9 cellular contexts compared by ENCODE assay signal in genomic region chr4:153538408-153539057, GRCh38.
DNase-seq lines count a peak whose midpoint lies in the region; ATAC-seq and TF ChIP-seq lines count a peak whose summit lies in the region.
"Had no signal": no experiment of that assay in that cellular context is flagged by ENCODE, and none has a peak within 500 bp of the region (broad histone marks: within the 10 kb centered on the region; RNA-seq: fewer than 3 reads in every experiment).

No MANE protein-coding gene starts in this region.

- DNase-seq in NCI-H446 treated with DMSO at 0.1 percent for 48 hours (lab: John Stamatoyannopoulos, UW) (peak; percentile 36), epidermal melanocyte (ENCODE audit: insufficient read length, low spot score) (peak; percentile 59), tibial nerve (ENCODE audit: low spot score in 2 of 2) (no peak)
- no peak for DNase-seq in activated CD4-positive, alpha-beta memory T cell treated with anti-CD3 and anti-CD28 coated beads, Interleukin-2, amount 10 ng/mL, durations not matched to agents 7 days and 5 days
- DNase-seq in activated naive CD4-positive, alpha-beta T cell treated with anti-CD3 and anti-CD28 coated beads for 36 hours = no peak
- DNase-seq: activated CD4-positive, alpha-beta T cell treated with anti-CD3 and anti-CD28 coated beads, Interleukin-2, amount 50 U/mL, for 48 hours; NCI-H526 had no signal

- H3K36me3 Mint-ChIP-seq in activated CD4-positive, alpha-beta memory T cell treated with anti-CD3 and anti-CD28 coated beads, Interleukin-2, amount 10 ng/mL, durations not matched to agents 7 days and 5 days (ENCODE audit: low read depth) = peaks cover 21% of the 10 kb centered on the region
- peaks cover 15% of the 10 kb centered on the region for H3K36me3 Mint-ChIP-seq in activated naive CD4-positive, alpha-beta T cell treated with anti-CD3 and anti-CD28 coated beads for 36 hours (ENCODE audit: low read depth)

- H3K4me3 Mint-ChIP-seq in activated CD4-positive, alpha-beta memory T cell treated with anti-CD3 and anti-CD28 coated beads, Interleukin-2, amount 10 ng/mL, durations not matched to agents 7 days and 5 days = no peak overlapping the region
- H3K4me3 Mint-ChIP-seq in activated naive CD4-positive, alpha-beta T cell treated with anti-CD3 and anti-CD28 coated beads for 36 hours = no peak overlapping the region

- H3K27me3 ChIP-seq in muscle layer of duodenum (ENCODE audit: low read depth, low read length) (no peaks in the 10 kb centered on the region), tibial nerve (no peaks in the 10 kb centered on the region)

- no peaks in the 10 kb centered on the region for H3K9me3 Mint-ChIP-seq in activated CD4-positive, alpha-beta memory T cell treated with anti-CD3 and anti-CD28 coated beads, Interleukin-2, amount 10 ng/mL, durations not matched to agents 7 days and 5 days
- H3K9me3 Mint-ChIP-seq in activated naive CD4-positive, alpha-beta T cell treated with anti-CD3 and anti-CD28 coated beads for 36 hours = no peaks in the 10 kb centered on the region

- POLR2A ChIA-PET in activated CD4-positive, alpha-beta memory T cell treated with anti-CD3 and anti-CD28 coated beads, Interleukin-2, amount 10 ng/mL, durations not matched to agents 7 days and 5 days (lab: Charles Lee) = no interaction called here

- intact Hi-C loops in activated naive CD4-positive, alpha-beta T cell treated with anti-CD3 and anti-CD28 coated beads for 36 hours (cut with micrococcal nuclease) = no loop called here

- no peaks in the 10 kb centered on the region for H3K36me3 ChIP-seq in muscle layer of duodenum (ENCODE audit: control insufficient read depth in 1 of 2, insufficient read depth in 2 of 2, low read length in 2 of 2)
- no peaks in the 10 kb centered on the region for H3K36me3 ChIP-seq in tibial nerve

- H3K27me3 Mint-ChIP-seq in activated CD4-positive, alpha-beta memory T cell treated with anti-CD3 and anti-CD28 coated beads, Interleukin-2, amount 10 ng/mL, durations not matched to agents 7 days and 5 days = no peaks in the 10 kb centered on the region
- no peaks in the 10 kb centered on the region for H3K27me3 Mint-ChIP-seq in activated naive CD4-positive, alpha-beta T cell treated with anti-CD3 and anti-CD28 coated beads for 36 hours (ENCODE audit: low read depth)

- H3K27ac Mint-ChIP-seq in activated CD4-positive, alpha-beta memory T cell treated with anti-CD3 and anti-CD28 coated beads, Interleukin-2, amount 10 ng/mL, durations not matched to agents 7 days and 5 days = no peak overlapping the region
- H3K27ac Mint-ChIP-seq in activated naive CD4-positive, alpha-beta T cell treated with anti-CD3 and anti-CD28 coated beads for 36 hours = no peak overlapping the region

- TF ChIP-seq POLR2A in tibial nerve (IDR thresholded peaks at IDR 0.05) = no peak

- no peak for TF ChIP-seq EP300 in tibial nerve (IDR thresholded peaks at IDR 0.05)

- ATAC-seq in HG03571 (IDR thresholded peaks at IDR 0.05; ENCODE audit: unreplicated experiment) = no peak

- H3K4me1 ChIP-seq in muscle layer of duodenum (ENCODE audit: control insufficient read depth in 1 of 2, insufficient read depth in 2 of 2, low read length in 2 of 2) (peaks cover 0 to 16% of the 10 kb centered on the region in 2 donors), tibial nerve (peaks cover 0 to 49% (median 7%) of the 10 kb centered on the region in 4 donors)

- no peaks in the 10 kb centered on the region for H3K9me3 ChIP-seq in muscle layer of duodenum (ENCODE audit: control insufficient read depth in 1 of 2, low read length in 2 of 2)
- H3K9me3 ChIP-seq in tibial nerve = no peaks in the 10 kb centered on the region

- TF ChIP-seq CTCF in tibial nerve (IDR thresholded peaks at IDR 0.05) = no peak

- H3K27ac ChIP-seq in muscle layer of duodenum (ENCODE audit: low read length) (peak overlapping the region; percentile 24), tibial nerve (peak overlapping the region in 3 of 4 donors; percentile 38 to 67 (median 47))

- CTCF ChIA-PET in activated CD4-positive, alpha-beta memory T cell treated with anti-CD3 and anti-CD28 coated beads, Interleukin-2, amount 10 ng/mL, durations not matched to agents 7 days and 5 days (lab: Charles Lee) = interaction anchor here (0.8 kb wide), 1 partner anchor 424 kb away, joined by 5 read pairs; no protein-coding TSS in a partner anchor
- CTCF ChIA-PET in activated naive CD4-positive, alpha-beta T cell treated with anti-CD3 and anti-CD28 coated beads for 36 hours (lab: Charles Lee) = interaction anchor here (1.5 kb wide), 1 partner anchor 36 kb away, joined by 3 read pairs; no protein-coding TSS in a partner anchor

- H3K4me3 ChIP-seq in muscle layer of duodenum (ENCODE audit: low read depth in 1 of 2, low read length in 2 of 2) (peak overlapping the region; percentile 38), tibial nerve (peak overlapping the region; percentile 10 to 37 (median 18))

- WGBS in tibial nerve, 2 donors = 16% methylated on average over 15 of the region's 15 CpGs

- H3K4me1 Mint-ChIP-seq in activated CD4-positive, alpha-beta memory T cell treated with anti-CD3 and anti-CD28 coated beads, Interleukin-2, amount 10 ng/mL, durations not matched to agents 7 days and 5 days = peaks cover 44% of the 10 kb centered on the region
- peaks cover 88% of the 10 kb centered on the region for H3K4me1 Mint-ChIP-seq in activated naive CD4-positive, alpha-beta T cell treated with anti-CD3 and anti-CD28 coated beads for 36 hours (ENCODE audit: low read depth)

Comparison
In these comparisons a context has a peak if more than half of its experiments do, and no peak if none do; other contexts are left out.
1. DNase-seq: peak in NCI-H446 treated with DMSO at 0.1 percent for 48 hours (single experiment) and epidermal melanocyte (single experiment); none in tibial nerve (0 of 2), activated CD4-positive, alpha-beta memory T cell treated with anti-CD3 and anti-CD28 coated beads, Interleukin-2, amount 10 ng/mL, durations not matched to agents 7 days and 5 days (single experiment) and activated naive CD4-positive, alpha-beta T cell treated with anti-CD3 and anti-CD28 coated beads for 36 hours (single experiment).